ENCODE assay signal across 1 cellular context in the genomic region with DNA sequence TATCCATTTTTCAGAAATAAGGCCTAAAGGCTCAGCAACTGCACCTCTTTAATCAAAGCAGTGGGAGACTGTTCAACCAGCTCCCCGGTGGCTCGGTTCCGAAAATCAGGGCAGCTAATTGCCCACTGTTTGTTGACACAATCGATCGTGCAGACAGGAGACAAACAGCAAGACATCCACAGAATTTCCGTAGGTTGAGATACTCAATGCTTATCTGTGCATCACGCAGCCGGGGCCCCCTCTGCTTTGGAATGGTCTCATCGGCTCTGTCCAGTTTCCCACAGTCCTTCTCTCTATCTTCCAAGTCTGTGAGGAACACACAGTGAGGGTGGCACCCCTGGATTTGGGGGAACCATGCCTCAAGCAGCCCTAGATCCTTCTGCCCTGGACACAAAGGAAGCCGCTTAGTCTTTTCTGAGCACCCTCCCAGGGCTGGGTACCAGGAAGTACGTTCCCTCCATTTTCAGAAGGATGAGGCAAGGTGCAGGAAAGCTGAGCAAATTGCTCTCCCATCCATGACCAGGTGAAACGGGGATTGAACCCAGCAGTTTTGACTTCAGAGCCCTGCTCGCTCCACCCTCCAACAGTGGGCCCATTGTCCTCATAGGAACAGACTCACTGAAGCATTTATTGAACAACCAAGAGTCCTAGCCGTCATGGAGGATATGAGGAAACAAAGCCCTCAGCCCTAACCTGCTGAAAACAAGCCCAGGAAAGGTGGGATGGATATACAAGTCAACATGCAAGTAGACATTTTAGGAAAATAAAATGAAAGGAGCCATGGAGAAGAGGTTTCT.
TF ChIP-seq lines count a peak whose summit lies in the region.

No MANE protein-coding gene starts in this region.

TF ChIP-seq in HepG2, 621 proteins besides CTCF, POLR2A, EP300 and RAD21 (continued from another document and continues in another):
- no peak for TF ChIP-seq KIAA2018 (CRISPR knock-in tag; IDR thresholded peaks at IDR 0.05; ENCODE audit: borderline replicate concordance)
- no peak for TF ChIP-seq ZBTB14 (CRISPR knock-in tag; IDR thresholded peaks at IDR 0.05)
- TF ChIP-seq FOSL2 (CRISPR knock-in tag; IDR thresholded peaks at IDR 0.05) = peak; percentile 40; the same call in 1 of the 2 replicates
- 0 out of 2 replicates have a peak, but pooled peaks have one; percentile 60 for TF ChIP-seq ZNF124 (CRISPR knock-in tag; IDR thresholded peaks at IDR 0.05)
- no peak for TF ChIP-seq ZNF724P (CRISPR knock-in tag; IDR thresholded peaks at IDR 0.05; ENCODE audit: borderline replicate concordance)
- no peak for TF ChIP-seq CEBPZ (IDR thresholded peaks at IDR 0.05; ENCODE audit: low read length)
- TF ChIP-seq ZZZ3 (CRISPR knock-in tag; IDR thresholded peaks at IDR 0.05; ENCODE audit: borderline replicate concordance) = no peak
- peak; percentile 68; the same call in 1 of the 2 replicates for TF ChIP-seq PITX1 (CRISPR knock-in tag; IDR thresholded peaks at IDR 0.05)
- TF ChIP-seq ATF7 (IDR thresholded peaks at IDR 0.05) = no peak
- peak; percentile 46; the same call in 1 of the 2 replicates for TF ChIP-seq ATF7 (CRISPR knock-in tag; IDR thresholded peaks at IDR 0.05)
- TF ChIP-seq SMARCE1 (IDR thresholded peaks at IDR 0.05; ENCODE audit: borderline replicate concordance) = no peak
- TF ChIP-seq GMEB1 (CRISPR knock-in tag; IDR thresholded peaks at IDR 0.05; ENCODE audit: borderline replicate concordance) = peak; percentile 37; the same call in 1 of the 2 replicates
- no peak for TF ChIP-seq RARG (CRISPR knock-in tag; IDR thresholded peaks at IDR 0.05; ENCODE audit: low read depth)
- peak; percentile 72; the same call in 1 of the 2 replicates for TF ChIP-seq MIER3 (CRISPR knock-in tag; IDR thresholded peaks at IDR 0.05; ENCODE audit: borderline replicate concordance)
- no peak for TF ChIP-seq KLF13 (CRISPR knock-in tag; IDR thresholded peaks at IDR 0.05)
- no peak for TF ChIP-seq DNMT1 (CRISPR knock-in tag; IDR thresholded peaks at IDR 0.05)
- TF ChIP-seq HOXA9 (CRISPR knock-in tag; IDR thresholded peaks at IDR 0.05; ENCODE audit: borderline replicate concordance) = no peak
- TF ChIP-seq GATAD1 (CRISPR knock-in tag; IDR thresholded peaks at IDR 0.05) = peak; percentile 30; the same call in 1 of the 2 replicates
- TF ChIP-seq ZNF331 (CRISPR knock-in tag; IDR thresholded peaks at IDR 0.05) = peak; percentile 81
- 0 out of 2 replicates have a peak, but pooled peaks have one; percentile 56 for TF ChIP-seq WIZ (CRISPR knock-in tag; IDR thresholded peaks at IDR 0.05)
- no peak for TF ChIP-seq TBX3 (IDR thresholded peaks at IDR 0.05; ENCODE audit: borderline replicate concordance)
- TF ChIP-seq ZNF652 (CRISPR knock-in tag; IDR thresholded peaks at IDR 0.05; ENCODE audit: borderline replicate concordance, low read depth) = 0 out of 2 replicates have a peak, but pooled peaks have one; percentile 23
- no peak for TF ChIP-seq ZNF121 (CRISPR knock-in tag; IDR thresholded peaks at IDR 0.05)
- no peak for TF ChIP-seq ZBTB49 (CRISPR knock-in tag; IDR thresholded peaks at IDR 0.05; ENCODE audit: borderline replicate concordance)
- TF ChIP-seq AHR (CRISPR knock-in tag; IDR thresholded peaks at IDR 0.05) = no peak
- no peak for TF ChIP-seq ZNF782 (CRISPR knock-in tag; IDR thresholded peaks at IDR 0.05; ENCODE audit: borderline replicate concordance)
- peak; percentile 60; the same call in 1 of the 2 replicates for TF ChIP-seq ZNF317 (CRISPR knock-in tag; IDR thresholded peaks at IDR 0.05)
- no peak for TF ChIP-seq ZNF232 (CRISPR knock-in tag; IDR thresholded peaks at IDR 0.05; ENCODE audit: borderline replicate concordance)
- no peak for TF ChIP-seq ZNF446 (CRISPR knock-in tag; IDR thresholded peaks at IDR 0.05)
- TF ChIP-seq ZNF33A (CRISPR knock-in tag; IDR thresholded peaks at IDR 0.05; ENCODE audit: borderline replicate concordance) = no peak
- 0 out of 2 replicates have a peak, but pooled peaks have one; percentile 12 for TF ChIP-seq ZBTB33 (CRISPR knock-in tag; IDR thresholded peaks at IDR 0.05)
- 0 out of 2 replicates have a peak, but pooled peaks have one; percentile 63 for TF ChIP-seq ZNF567 (CRISPR knock-in tag; IDR thresholded peaks at IDR 0.05; ENCODE audit: borderline replicate concordance)
- no peak; the same call in 1 of the 2 replicates for TF ChIP-seq ZNF503 (CRISPR knock-in tag; IDR thresholded peaks at IDR 0.05)
- no peak for TF ChIP-seq NCOA5 (CRISPR knock-in tag; IDR thresholded peaks at IDR 0.05)
